In the genomic region with DNA sequence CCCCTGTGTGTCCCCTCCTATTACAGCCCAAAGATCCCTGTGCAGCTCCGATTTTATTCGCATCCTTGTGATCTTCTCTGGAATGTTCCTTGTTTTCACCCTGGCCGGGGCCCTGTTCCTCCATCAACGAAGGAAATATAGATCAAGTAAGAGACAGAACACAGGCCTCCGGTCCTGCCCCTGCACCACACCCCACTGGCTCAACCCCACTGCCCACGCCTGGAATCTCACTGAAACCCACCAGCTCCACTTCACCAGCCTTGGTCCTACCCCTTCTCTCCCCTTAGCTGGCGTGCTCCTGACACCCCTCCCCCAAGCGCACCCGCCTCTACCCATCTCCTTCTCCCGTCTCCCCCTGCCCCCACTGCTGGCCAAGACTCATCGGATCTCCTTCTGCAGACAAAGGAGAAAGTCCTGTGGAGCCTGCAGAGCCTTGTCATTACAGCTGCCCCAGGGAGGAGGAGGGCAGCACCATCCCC, we compare ENCODE assay signal across 9 cellular contexts. TPM values are rescaled to one million over a fixed set of nuclear protein-coding genes. Genes with fewer than 3 reads are reported as not detected.
DNase-seq lines count a peak whose midpoint lies in the region; ATAC-seq and TF ChIP-seq lines count a peak whose summit lies in the region.
"Had no signal": no experiment of that assay in that cellular context is flagged by ENCODE, and none has a peak within 500 bp of the region (broad histone marks: within the 10 kb centered on the region; RNA-seq: fewer than 3 reads in every experiment).

No MANE protein-coding gene starts in this region.

- H3K9me3 Mint-ChIP-seq in CD14-positive monocyte (no peaks in the 10 kb centered on the region), endothelial cell (ENCODE audit: unreplicated experiment) (no peaks in the 10 kb centered on the region), nephron (no peaks in the 10 kb centered on the region)

- H3K4me2 ChIP-seq in OCI-LY3 (ENCODE audit: low read length) = peak overlapping the region; percentile 100

- H3K4me3 Mint-ChIP-seq in CD14-positive monocyte (peak overlapping the region; percentile 95 to 98), endothelial cell (ENCODE audit: unreplicated experiment) (peak overlapping the region; percentile 85), nephron (peak overlapping the region; percentile 86 to 92 (median 90))

- H2AFZ ChIP-seq in OCI-LY3 (ENCODE audit: low read depth, low read length) = peak overlapping the region; percentile 72

- H3K27ac ChIP-seq in OCI-LY3 (ENCODE audit: low read length) = peak overlapping the region; percentile 87

- no peaks in the 10 kb centered on the region for H3K9me3 ChIP-seq in OCI-LY3 (ENCODE audit: insufficient read depth, low read length)

- peak overlapping the region; percentile 94 for H3K4me3 ChIP-seq in OCI-LY3 (ENCODE audit: low read length)

- intact Hi-C loops in CD14-positive monocyte (cut with micrococcal nuclease) = no loop called here

- no peak for DNase-seq in CD14-positive monocyte (ENCODE audit: low spot score)
- DNase-seq in endothelial cell (ENCODE audit: low spot score) = no peak
- DNase-seq in DMS 273 (lab: John Stamatoyannopoulos, UW; ENCODE audit: unreplicated experiment) = no peak
- DNase-seq in dermis blood vessel endothelial cell = no peak

- H3K36me3 Mint-ChIP-seq in CD14-positive monocyte (peaks cover 32 to 35% of the 10 kb centered on the region in 2 donors), endothelial cell (ENCODE audit: low read depth, unreplicated experiment) (no peaks in the 10 kb centered on the region), nephron (ENCODE audit: low read depth) (no peaks in the 10 kb centered on the region)

- no peaks in the 10 kb centered on the region for H3K27me3 ChIP-seq in OCI-LY3 (ENCODE audit: low read depth, low read length)

- H3K79me2 ChIP-seq in OCI-LY3 (ENCODE audit: low read length) = peaks cover 22% of the 10 kb centered on the region

- no peaks in the 10 kb centered on the region for H4K20me1 ChIP-seq in OCI-LY3 (ENCODE audit: insufficient read depth, low read length)

- H3K27ac Mint-ChIP-seq in CD14-positive monocyte = peak overlapping the region; percentile 92 to 97 (median 95)
- H3K27ac Mint-ChIP-seq in endothelial cell (ENCODE audit: unreplicated experiment) = peak overlapping the region; percentile 98
- peak overlapping the region; percentile 98 to 99 (median 98) for H3K27ac Mint-ChIP-seq in nephron

- peaks cover 28% of the 10 kb centered on the region for H3K4me1 Mint-ChIP-seq in CD14-positive monocyte
- peaks cover 45% of the 10 kb centered on the region for H3K4me1 Mint-ChIP-seq in endothelial cell (ENCODE audit: unreplicated experiment)
- peaks cover 32% of the 10 kb centered on the region for H3K4me1 Mint-ChIP-seq in nephron

- ATAC-seq in HG03571 (IDR thresholded peaks at IDR 0.05; ENCODE audit: unreplicated experiment) (no peak), HG02759 (IDR thresholded peaks at IDR 0.05; ENCODE audit: unreplicated experiment) (no peak)

- H3K9ac ChIP-seq in OCI-LY3 (ENCODE audit: low read length) = peak overlapping the region; percentile 98

- H3K36me3 ChIP-seq in OCI-LY3 (replicated peaks; ENCODE audit: low read depth, low read length) = peaks cover 13% of the 10 kb centered on the region

- peaks cover 28% of the 10 kb centered on the region for H3K4me1 ChIP-seq in OCI-LY3 (ENCODE audit: low read length)

- TF ChIP-seq CTCF in CD14-positive monocyte (IDR thresholded peaks at IDR 0.05) (no peak), OCI-LY3 (IDR thresholded peaks at IDR 0.05; ENCODE audit: low read depth, low read length) (no peak), endothelial cell (IDR thresholded peaks at IDR 0.05; ENCODE audit: unreplicated experiment) (no peak), nephron (IDR thresholded peaks at IDR 0.05; ENCODE audit: unreplicated experiment in 3 of 3) (no peak)

- H3K27me3 Mint-ChIP-seq in CD14-positive monocyte (ENCODE audit: low read depth in 3 of 3) (no peaks in the 10 kb centered on the region), endothelial cell (ENCODE audit: unreplicated experiment) (peaks cover 2% of the 10 kb centered on the region), nephron (ENCODE audit: low read depth) (no peaks in the 10 kb centered on the region)

RNA-seq across cellular contexts. Expression of a gene that starts 0.9 kb away (rescaled TPM):
- 100 to 1,000 TPM in 1 of 2 donors, 10 to 100 TPM in 1; 91.8 to 145 TPM for polyA plus RNA-seq in CD14-positive monocyte
- 2.8 TPM for total RNA-seq in endothelial cell (ENCODE audit: unreplicated experiment)
- total RNA-seq in dermis blood vessel endothelial cell = 23.0 and 26.1 TPM in 2 replicates

RNA-seq across cellular contexts. Expression of a gene that starts 6.2 kb away (rescaled TPM):
- polyA plus RNA-seq in CD14-positive monocyte = 1 to 10 TPM in 1 of 2 donors, under 1 TPM in 1; 0.88 to 1.2 TPM
- not detected for total RNA-seq in endothelial cell (ENCODE audit: unreplicated experiment)
- total RNA-seq in dermis blood vessel endothelial cell = not detected in 2 replicates
- total RNA-seq: lung microvascular endothelial cell had no signal

RNA-seq across cellular contexts. Expression of a gene that starts 19.6 kb away (rescaled TPM):
- under 1 TPM; 0.84 to 0.85 TPM for polyA plus RNA-seq in CD14-positive monocyte
- 5.5 TPM for total RNA-seq in endothelial cell (ENCODE audit: unreplicated experiment)
- total RNA-seq in dermis blood vessel endothelial cell = 0.51 and 4.1 TPM in 2 replicates

RNA-seq across cellular contexts. Expression of a gene that starts 42.2 kb away (rescaled TPM):
- 100 to 1,000 TPM; 189 to 238 TPM for polyA plus RNA-seq in CD14-positive monocyte
- total RNA-seq in endothelial cell (ENCODE audit: unreplicated experiment) (168 TPM), dermis blood vessel endothelial cell (86.4 and 167 TPM in 2 replicates)

RNA-seq across cellular contexts. Expression of a gene that starts 43.0 kb away (rescaled TPM):
- polyA plus RNA-seq in CD14-positive monocyte = 1 to 10 TPM; 6.2 to 8.3 TPM
- total RNA-seq in endothelial cell (ENCODE audit: unreplicated experiment) (25.3 TPM), dermis blood vessel endothelial cell (28.2 and 102 TPM in 2 replicates)
